Comparison of ENCODE assay signal across 6 cellular contexts in genomic region chr1:156291226-156292061, GRCh38. TPM values are rescaled to one million over a fixed set of nuclear protein-coding genes. Genes with fewer than 3 reads are reported as not detected.
A peak's percentile ranks its signal among the peaks of the same experiment; 100 is the strongest.
DNase-seq lines count a peak whose midpoint lies in the region; ATAC-seq, FAIRE-seq and TF ChIP-seq lines count a peak whose summit lies in the region.

No MANE protein-coding gene starts in this region.

- no peak for FAIRE-seq in astrocyte (lab: Jason Lieb, UNC)

- H3K9ac ChIP-seq in astrocyte (ENCODE audit: low read length), result peak overlapping the region; percentile 82

- H3K27ac ChIP-seq in ACC112 (ENCODE audit: low read depth, low read length) (peak overlapping the region; percentile 47), astrocyte (ENCODE audit: low read depth, low read length) (peak overlapping the region; percentile 58), tibial artery (peak overlapping the region; percentile 83 to 86)

- H3K79me2 ChIP-seq in ACC112 (ENCODE audit: control insufficient read depth, insufficient read depth, low read length, unreplicated experiment) (peaks cover 17% of the 10 kb centered on the region), astrocyte (ENCODE audit: insufficient read depth, low read length) (peaks cover 12% of the 10 kb centered on the region)

- TF ChIP-seq CTCF in astrocyte (IDR thresholded peaks at IDR 0.05; ENCODE audit: insufficient read depth, low read depth, low read length), result no peak
- no peak for TF ChIP-seq CTCF in tibial artery (IDR thresholded peaks at IDR 0.05)

- H3K36me3 ChIP-seq in ACC112 (ENCODE audit: insufficient read depth, low read length) (peaks cover 10% of the 10 kb centered on the region), astrocyte (ENCODE audit: insufficient read depth, low read length) (no peaks in the 10 kb centered on the region), tibial artery (peaks cover 0 to 13% (median 12%) of the 10 kb centered on the region in 3 donors)

- H3K27me3 ChIP-seq in ACC112 (ENCODE audit: insufficient read depth, low read length), result no peaks in the 10 kb centered on the region
- H3K27me3 ChIP-seq in astrocyte (ENCODE audit: insufficient read depth, low read length), result no peaks in the 10 kb centered on the region
- no peaks in the 10 kb centered on the region for H3K27me3 ChIP-seq in tibial artery

- no peaks in the 10 kb centered on the region for H3K9me3 Mint-ChIP-seq in astrocyte (ENCODE audit: unreplicated experiment)

- peak overlapping the region; percentile 26 for H2AFZ ChIP-seq in ACC112 (ENCODE audit: low read length, unreplicated experiment)
- peak overlapping the region; percentile 95 for H2AFZ ChIP-seq in astrocyte (ENCODE audit: low read depth, low read length)

- DNase-seq in astrocyte (ENCODE audit: low read depth) (peak; percentile 67), kidney glomerular epithelial cell (lab: John Stamatoyannopoulos, UW) (peak; percentile 24), tibial artery (peak; percentile 95)

- H3K9me3 ChIP-seq in astrocyte (ENCODE audit: insufficient read depth, low read depth, low read length) (no peaks in the 10 kb centered on the region), tibial artery (no peaks in the 10 kb centered on the region)

- ATAC-seq in HG02943 (IDR thresholded peaks at IDR 0.05; ENCODE audit: low read depth, unreplicated experiment) (peak; percentile 59), GM21528 (IDR thresholded peaks at IDR 0.05; ENCODE audit: low FRiP score, unreplicated experiment) (no peak)

- peak overlapping the region; percentile 87 for H3K4me2 ChIP-seq in astrocyte (ENCODE audit: low read length)

- H3K27me3 Mint-ChIP-seq in astrocyte (ENCODE audit: low read depth, unreplicated experiment), result no peaks in the 10 kb centered on the region

- no peaks in the 10 kb centered on the region for H3K4me1 Mint-ChIP-seq in astrocyte (ENCODE audit: low read depth, unreplicated experiment)

- H3K4me1 ChIP-seq in ACC112 (ENCODE audit: control insufficient read depth, insufficient read depth, low read length, unreplicated experiment) (peaks cover 21% of the 10 kb centered on the region), astrocyte (ENCODE audit: insufficient read depth, low read length) (peaks cover 10% of the 10 kb centered on the region), tibial artery (peaks cover 0 to 35% (median 27%) of the 10 kb centered on the region in 4 donors)

- H4K20me1 ChIP-seq in astrocyte (ENCODE audit: insufficient read depth, low read length), result no peaks in the 10 kb centered on the region

- peak overlapping the region; percentile 75 for H3K27ac Mint-ChIP-seq in astrocyte (ENCODE audit: unreplicated experiment)

- H3K36me3 Mint-ChIP-seq in astrocyte (ENCODE audit: low read depth, unreplicated experiment), result peaks cover 11% of the 10 kb centered on the region

- intact Hi-C loops in tibial artery (cut with DNase I; ENCODE audit: low total_unique reads), result no loop called here

- H3K4me3 Mint-ChIP-seq in astrocyte (ENCODE audit: unreplicated experiment), result peak overlapping the region; percentile 87

- H3K4me3 ChIP-seq in ACC112 (ENCODE audit: low read depth, low read length) (peak overlapping the region; percentile 81), astrocyte (ENCODE audit: insufficient read depth, low read depth, low read length) (peak overlapping the region; percentile 75), tibial artery (peak overlapping the region; percentile 50 to 58)

RNA-seq across cellular contexts. Expression of gene GLMP, which starts 4.0 kb away (rescaled TPM):
- 43.6 and 52.5 TPM in 2 replicates for total RNA-seq in astrocyte

RNA-seq across cellular contexts. Expression of gene TMEM79, which starts 7.3 kb away (rescaled TPM):
- 3.0 and 3.2 TPM in 2 replicates for total RNA-seq in astrocyte

RNA-seq across cellular contexts. Expression of gene VHLL, which starts 7.7 kb away (rescaled TPM):
- 0.34 TPM in 1 of 2 replicates, not detected in the other for total RNA-seq in astrocyte

RNA-seq across cellular contexts. Expression of gene SMG5, which starts 8.8 kb away (rescaled TPM):
- total RNA-seq in astrocyte, result 75.6 and 81.4 TPM in 2 replicates

RNA-seq across cellular contexts. Expression of gene PAQR6, which starts 43.6 kb away (rescaled TPM):
- total RNA-seq in astrocyte, result 6.4 and 7.2 TPM in 2 replicates

Comparison
In these comparisons a context has a peak if more than half of its experiments do, and no peak if none do; other contexts are left out.
1. DNase-seq: peak in every context shown above with its lines; median percentile 95 in tibial artery; 67 in astrocyte; 24 in kidney glomerular epithelial cell.